ENCODE assay signal across 9 cellular contexts in the genomic region with DNA sequence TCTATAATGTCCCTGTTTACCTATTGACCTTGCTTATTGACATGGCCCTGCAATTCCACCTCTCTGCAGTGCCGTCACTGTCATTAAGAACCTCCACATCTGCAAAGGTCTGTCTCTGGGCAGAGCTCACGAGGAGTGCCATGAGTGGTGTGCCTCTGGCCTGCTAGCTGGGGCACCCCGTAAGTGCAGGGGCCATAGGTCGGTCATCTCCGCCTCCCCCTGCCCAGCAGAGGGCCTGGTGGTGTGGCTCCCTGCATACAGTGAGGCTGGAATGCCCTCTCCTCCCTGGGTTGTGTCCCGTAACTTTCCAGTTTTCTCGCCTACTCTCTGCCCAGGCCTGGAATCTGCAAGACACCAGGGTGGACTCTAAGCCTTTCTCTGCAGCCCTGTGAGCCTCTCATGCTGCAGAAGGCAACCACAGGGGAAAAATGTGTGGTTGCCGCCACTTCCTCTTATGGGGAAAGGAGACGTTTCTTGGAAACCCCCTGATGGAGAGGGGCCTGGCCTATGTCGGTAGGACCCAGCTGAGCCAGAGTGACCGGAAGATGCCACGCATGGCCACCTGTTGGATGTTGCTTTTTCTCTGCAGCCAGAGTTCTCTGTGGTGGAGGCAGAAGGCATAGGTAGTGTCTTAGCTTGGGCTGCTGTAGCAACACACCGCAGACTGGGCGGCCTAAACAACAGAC. TPM values are rescaled to one million over a fixed set of nuclear protein-coding genes. Genes with fewer than 3 reads are reported as not detected.
A peak's percentile ranks its signal among the peaks of the same experiment; 100 is the strongest.
DNase-seq lines count a peak whose midpoint lies in the region; ATAC-seq and TF ChIP-seq lines count a peak whose summit lies in the region.
"Had no signal": no experiment of that assay in that cellular context is flagged by ENCODE, and none has a peak within 500 bp of the region (broad histone marks: within the 10 kb centered on the region; RNA-seq: fewer than 3 reads in every experiment).

No MANE protein-coding gene starts in this region.

- TF ChIP-seq POLR2A in GM18526 (IDR thresholded peaks at IDR 0.05; ENCODE audit: extremely low read depth, insufficient read length): peak; percentile 31

- H3K4me1 ChIP-seq in GM23338 (ENCODE audit: insufficient read depth) (no peaks in the 10 kb centered on the region), thymus (ENCODE audit: control insufficient read depth, insufficient read depth, low read length) (peaks cover 44% of the 10 kb centered on the region)

- H3K9me3 ChIP-seq in thymus (ENCODE audit: control insufficient read depth): no peaks in the 10 kb centered on the region

- no peaks in the 10 kb centered on the region for H3K36me3 Mint-ChIP-seq in GM23338 (ENCODE audit: low read depth)
- H3K36me3 Mint-ChIP-seq in activated naive CD8-positive, alpha-beta T cell treated with anti-CD3 and anti-CD28 coated beads for 36 hours: peaks cover 4% of the 10 kb centered on the region

- H4K20me1 ChIP-seq in GM23338 (replicated peaks; ENCODE audit: insufficient read depth): no peaks in the 10 kb centered on the region

- no peak overlapping the region for H3K27ac Mint-ChIP-seq in GM23338
- H3K27ac Mint-ChIP-seq in activated naive CD8-positive, alpha-beta T cell treated with anti-CD3 and anti-CD28 coated beads for 36 hours: peak overlapping the region; percentile 81

- no peak overlapping the region for H2AFZ ChIP-seq in GM23338

- H3K27me3 Mint-ChIP-seq in GM23338 (ENCODE audit: insufficient read depth, low read depth, poor library complexity): no peaks in the 10 kb centered on the region
- H3K27me3 Mint-ChIP-seq in activated naive CD8-positive, alpha-beta T cell treated with anti-CD3 and anti-CD28 coated beads for 36 hours: no peaks in the 10 kb centered on the region

- DNase-seq in GM23338 (ENCODE audit: low spot score) (no peak), NAMALWA (ENCODE audit: low spot score) (peak; percentile 21), DMS153 (lab: John Stamatoyannopoulos, UW) (no peak), COLO829 (ENCODE audit: low spot score) (no peak), AG08396 (ENCODE audit: low spot score) (no peak)
- DNase-seq in activated naive CD8-positive, alpha-beta T cell treated with anti-CD3 and anti-CD28 coated beads for 36 hours: peak; percentile 66

- no peak overlapping the region for H3K27ac ChIP-seq in GM23338 (ENCODE audit: low read depth)
- H3K27ac ChIP-seq in thymus (ENCODE audit: low read depth): peak overlapping the region; percentile 44

- no peak overlapping the region for H3K4me3 Mint-ChIP-seq in GM23338
- H3K4me3 Mint-ChIP-seq in activated naive CD8-positive, alpha-beta T cell treated with anti-CD3 and anti-CD28 coated beads for 36 hours: peak overlapping the region; percentile 50

- H3K36me3 ChIP-seq in GM23338 (ENCODE audit: insufficient read depth) (no peaks in the 10 kb centered on the region), thymus (ENCODE audit: control insufficient read depth, insufficient read depth) (peaks cover 9% of the 10 kb centered on the region)

- 0 out of 4 replicates have a peak, but pooled peaks of 1 of the 2 experiments have one; percentile 3 for TF ChIP-seq CTCF in GM23338 (conservative IDR thresholded peaks at IDR 0.05; ENCODE audit: low read depth in 2 of 2)

- H3K79me2 ChIP-seq in GM23338 (replicated peaks; ENCODE audit: insufficient read depth): no peaks in the 10 kb centered on the region

- ATAC-seq in GM23338: peak; percentile 45; the same call in 2 of the 3 replicates

- no peak overlapping the region for H3K4me2 ChIP-seq in GM23338

- H3K4me3 ChIP-seq in GM23338 (no peak overlapping the region), thymus (ENCODE audit: low read length) (no peak overlapping the region)

- WGBS in thymus: 47% methylated on average over 14 of the region's 14 CpGs

- H3K27me3 ChIP-seq in GM23338 (ENCODE audit: insufficient read depth) (no peaks in the 10 kb centered on the region), thymus (ENCODE audit: control insufficient read depth, insufficient read depth) (no peaks in the 10 kb centered on the region)

- H3F3A ChIP-seq in GM23338 (replicated peaks; ENCODE audit: low read depth): no peaks in the 10 kb centered on the region

- no peaks in the 10 kb centered on the region for H3K9me2 ChIP-seq in GM23338 (ENCODE audit: insufficient read depth)

- H3K9me3 Mint-ChIP-seq in GM23338: no peaks in the 10 kb centered on the region
- H3K9me3 Mint-ChIP-seq in activated naive CD8-positive, alpha-beta T cell treated with anti-CD3 and anti-CD28 coated beads for 36 hours: no peaks in the 10 kb centered on the region

- no peaks in the 10 kb centered on the region; the same call in 2 of the 3 replicates for H3K4me1 Mint-ChIP-seq in GM23338
- peaks cover 65% of the 10 kb centered on the region for H3K4me1 Mint-ChIP-seq in activated naive CD8-positive, alpha-beta T cell treated with anti-CD3 and anti-CD28 coated beads for 36 hours

TF ChIP-seq in GM23338, 12 proteins besides CTCF, POLR2A, EP300 and RAD21 (continues in another document):
- TF ChIP-seq NANOG (IDR thresholded peaks at IDR 0.05; ENCODE audit: borderline replicate concordance) (no peak), CREB1 (CRISPR knock-in tag; IDR thresholded peaks at IDR 0.05; ENCODE audit: low read depth) (no peak), JUNB (IDR thresholded peaks at IDR 0.05; ENCODE audit: unreplicated experiment) (no peak), STAT1 (IDR thresholded peaks at IDR 0.05; ENCODE audit: unreplicated experiment) (no peak), ZNF462 (CRISPR knock-in tag; IDR thresholded peaks at IDR 0.05) (no peak), EZH2 (IDR thresholded peaks at IDR 0.05; ENCODE audit: low read depth, unreplicated experiment) (no peak), POLR2AphosphoS5 (IDR thresholded peaks at IDR 0.05; ENCODE audit: low read depth) (no peak)

RNA-seq across cellular contexts. Expression of gene SNX20, which starts 2.7 kb away (rescaled TPM):
- not detected in 2 replicates for total RNA-seq in GM23338 (2014; rRNA removed; shearing (Covaris generic))
- polyA plus RNA-seq in GM23338 (2016; fragmentation: Nextera tagmentation; extraction: Ambion mirVana): not detected in 2 replicates
- 10 to 100 TPM; 25.8 to 26.0 TPM for total RNA-seq in activated naive CD8-positive, alpha-beta T cell treated with anti-CD3 and anti-CD28 coated beads for 36 hours
- 25.0 TPM for polyA plus RNA-seq in thymus
- total RNA-seq: endothelial cell of umbilical vein had no signal
- polyA plus RNA-seq: endothelial cell of umbilical vein had no signal

RNA-seq across cellular contexts. Expression of gene NOD2, which starts 9.6 kb away (rescaled TPM):
- total RNA-seq in GM23338 (2014; rRNA removed; shearing (Covaris generic)): 0.66 and 3.3 TPM in 2 replicates
- polyA plus RNA-seq in GM23338 (2016; fragmentation: Nextera tagmentation; extraction: Ambion mirVana): 0.12 and 0.27 TPM in 2 replicates
- total RNA-seq in activated naive CD8-positive, alpha-beta T cell treated with anti-CD3 and anti-CD28 coated beads for 36 hours: 1 to 10 TPM in 1 of 2 experiments, under 1 TPM in 1; 0.78 to 1.2 TPM
- polyA plus RNA-seq in thymus: 1.9 TPM

RNA-seq across cellular contexts. Expression of gene CYLD, which starts 58.1 kb away (rescaled TPM):
- total RNA-seq in GM23338 (2014; rRNA removed; shearing (Covaris generic)): 17.4 and 30.9 TPM in 2 replicates
- polyA plus RNA-seq in GM23338 (2016; fragmentation: Nextera tagmentation; extraction: Ambion mirVana): 5.7 and 6.9 TPM in 2 replicates
- total RNA-seq in activated naive CD8-positive, alpha-beta T cell treated with anti-CD3 and anti-CD28 coated beads for 36 hours: 10 to 100 TPM; 94.3 to 97.9 TPM
- polyA plus RNA-seq in thymus: 30.0 TPM

Comparison
In these comparisons a context has a peak if more than half of its experiments do, and no peak if none do; other contexts are left out.
1. DNase-seq: peak in NAMALWA (single experiment) and activated naive CD8-positive, alpha-beta T cell treated with anti-CD3 and anti-CD28 coated beads for 36 hours (single experiment); none in GM23338 (single experiment), DMS153 (single experiment), COLO829 (single experiment) and AG08396 (single experiment).
2. RNA of gene SNX20, which starts 2.7 kb away (total RNA-seq): 25.8 to 26.0 TPM in activated naive CD8-positive, alpha-beta T cell treated with anti-CD3 and anti-CD28 coated beads for 36 hours; not detected in GM23338; every median in the first group is over 10 times any median in the second.